Comparison of ENCODE assay signal across 8 cellular contexts in genomic region chr7:101321491-101322401, GRCh38. TPM values are rescaled to one million over a fixed set of nuclear protein-coding genes. Genes with fewer than 3 reads are reported as not detected.
DNase-seq lines count a peak whose midpoint lies in the region; ATAC-seq, FAIRE-seq and TF ChIP-seq lines count a peak whose summit lies in the region.

Gene IFT22, minus strand, starts transcription at chr7:101321812. Its CDS starts 103 bp downstream, at chr7:101321709.

- peak within 1 kb of the TSS; percentile 90 for H3K4me3 Mint-ChIP-seq in T-helper 1 cell treated with Interleukin-12 subunit alpha and Interleukin-12 subunit beta and Interleukin-4 antibody, amounts not matched to agents 30 μg/mL and 1 μg/mL, for 36 hours

- H3K27ac ChIP-seq in psoas muscle (peak within 1 kb of the TSS; percentile 71), urinary bladder (ENCODE audit: low read depth) (no peak within 1 kb of the TSS)

- peaks cover 10% of the 10 kb centered on the region for H3K4me1 Mint-ChIP-seq in T-helper 1 cell treated with Interleukin-12 subunit alpha and Interleukin-12 subunit beta and Interleukin-4 antibody, amounts not matched to agents 30 μg/mL and 1 μg/mL, for 36 hours (ENCODE audit: low read depth)

- FAIRE-seq in GM12892 (lab: Jason Lieb, UNC) = peak; percentile 89

- peak; percentile 91 for ATAC-seq in HG02840 (IDR thresholded peaks at IDR 0.05; ENCODE audit: low FRiP score, unreplicated experiment)
- ATAC-seq in left ventricle myocardium superior = peak; percentile 100
- peak; percentile 97 to 100 (median 98) for ATAC-seq in psoas muscle

- H3K9me3 ChIP-seq in psoas muscle = no peaks in the 10 kb centered on the region

- no peak for TF ChIP-seq CTCF in psoas muscle (IDR thresholded peaks at IDR 0.05)

- H3K36me3 ChIP-seq in psoas muscle (ENCODE audit: insufficient read depth in 1 of 2, low read depth in 1 of 2) = peaks cover 0 to 22% of the 10 kb centered on the region in 2 donors
- no peaks in the 10 kb centered on the region for H3K36me3 ChIP-seq in urinary bladder (ENCODE audit: insufficient read depth)

- H3K4me3 ChIP-seq in psoas muscle (peak within 1 kb of the TSS; percentile 95), urinary bladder (ENCODE audit: low read depth, low read length) (peak within 1 kb of the TSS; percentile 76)

- 0 to 1% (median 1%) methylated on average over 69 of the region's 69 CpGs for WGBS in psoas muscle, 3 donors
- WGBS in urinary bladder = under 1% methylated on average over 69 of the region's 69 CpGs

- no peaks in the 10 kb centered on the region for H3K9me3 Mint-ChIP-seq in T-helper 1 cell treated with Interleukin-12 subunit alpha and Interleukin-12 subunit beta and Interleukin-4 antibody, amounts not matched to agents 30 μg/mL and 1 μg/mL, for 36 hours

- H3K4me1 ChIP-seq in psoas muscle = peaks cover 6% of the 10 kb centered on the region
- peaks cover 2% of the 10 kb centered on the region for H3K4me1 ChIP-seq in urinary bladder (ENCODE audit: insufficient read depth)

- peaks cover 0 to 7% (median 0%) of the 10 kb centered on the region in 3 donors for H3K27me3 ChIP-seq in psoas muscle (ENCODE audit: insufficient read depth in 3 of 3, low read length in 2 of 3)

- intact Hi-C loops in left ventricle myocardium superior (cut with micrococcal nuclease) = no loop called here
- intact Hi-C loops in psoas muscle (cut with DNase I) = no loop called here

- H3K27ac Mint-ChIP-seq in T-helper 1 cell treated with Interleukin-12 subunit alpha and Interleukin-12 subunit beta and Interleukin-4 antibody, amounts not matched to agents 30 μg/mL and 1 μg/mL, for 36 hours = peak within 1 kb of the TSS; percentile 82

- TF ChIP-seq POLR2A in GM12892 (IDR thresholded peaks at IDR 0.05; ENCODE audit: low read depth, low read length) = peak; percentile 65

- no peaks in the 10 kb centered on the region for H3K36me3 Mint-ChIP-seq in T-helper 1 cell treated with Interleukin-12 subunit alpha and Interleukin-12 subunit beta and Interleukin-4 antibody, amounts not matched to agents 30 μg/mL and 1 μg/mL, for 36 hours (ENCODE audit: low read depth)

- H3K27me3 Mint-ChIP-seq in T-helper 1 cell treated with Interleukin-12 subunit alpha and Interleukin-12 subunit beta and Interleukin-4 antibody, amounts not matched to agents 30 μg/mL and 1 μg/mL, for 36 hours (ENCODE audit: low read depth) = peaks cover 4% of the 10 kb centered on the region

- peak; percentile 97 for DNase-seq in GM12892 (ENCODE audit: insufficient read length)
- DNase-seq in NCI-H146 (lab: John Stamatoyannopoulos, UW) = peak; percentile 93
- peak; percentile 31 to 91 (median 76) for DNase-seq in amygdala (lab: John Stamatoyannopoulos, UW)
- peak; percentile 93 for DNase-seq in left ventricle myocardium superior
- peak; percentile 92 to 94 for DNase-seq in psoas muscle

RNA-seq across cellular contexts. Expression of gene IFT22, which starts in this region (rescaled TPM):
- polyA plus RNA-seq in GM12892 (2012; ENCODE audit: missing spikeins) = 14.9 TPM
- 26.8 TPM for total RNA-seq in left ventricle myocardium superior
- 10 to 100 TPM; 18.7 to 26.0 (median 21.5) TPM for total RNA-seq in psoas muscle
- polyA plus RNA-seq in psoas muscle = 10 to 100 TPM; 23.2 to 42.2 (median 27.1) TPM
- 28.2 TPM for total RNA-seq in urinary bladder
- 32.9 TPM for polyA plus RNA-seq in urinary bladder
